In genomic region chr12:113844495-113845175, GRCh38 we compare ENCODE assay signal across 28 cellular contexts.
DNase-seq lines count a peak whose midpoint lies in the region; ATAC-seq and TF ChIP-seq lines count a peak whose summit lies in the region.
"Had no signal": no experiment of that assay in that cellular context is flagged by ENCODE, and none has a peak within 500 bp of the region (broad histone marks: within the 10 kb centered on the region; RNA-seq: fewer than 3 reads in every experiment).

No MANE protein-coding gene starts in this region.

- TF ChIP-seq CTCF in lower leg skin (IDR thresholded peaks at IDR 0.05), result no peak
- TF ChIP-seq CTCF in gastroesophageal sphincter (IDR thresholded peaks at IDR 0.05), result no peak

- no peak overlapping the region for H3K4me2 ChIP-seq in mesenchymal stem cell (ENCODE audit: low read length, poor library complexity, severe bottlenecking)
- H3K4me2 ChIP-seq: hepatocyte had no signal

- H2AK5ac ChIP-seq in mesenchymal stem cell (ENCODE audit: low read length, severe bottlenecking), result peak overlapping the region; percentile 24

- no peak overlapping the region for H3K14ac ChIP-seq in mesenchymal stem cell (ENCODE audit: low read length in 2 of 2)

- TF ChIP-seq EP300 in gastroesophageal sphincter (IDR thresholded peaks at IDR 0.05), result no peak

- H3K27ac ChIP-seq in mesenchymal stem cell (ENCODE audit: low read length, poor library complexity, severe bottlenecking) (no peak overlapping the region), gastroesophageal sphincter (no peak overlapping the region)
- H3K27ac ChIP-seq: adrenal gland, breast epithelium, coronary artery, esophagus muscularis mucosa, hepatocyte, transverse colon had no signal

- H3K27me3 ChIP-seq in mesenchymal stem cell (ENCODE audit: control insufficient read depth in 1 of 2, insufficient read depth in 1 of 2, low read length in 2 of 2) (no peaks in the 10 kb centered on the region), gastroesophageal sphincter (no peaks in the 10 kb centered on the region)
- H3K27me3 ChIP-seq: adrenal gland, breast epithelium, esophagus muscularis mucosa, hepatocyte, transverse colon had no signal

- H4K8ac ChIP-seq in mesenchymal stem cell (ENCODE audit: low read length), result no peak overlapping the region

- H2BK5ac ChIP-seq in mesenchymal stem cell (ENCODE audit: low read depth, low read length, poor library complexity, severe bottlenecking), result no peak overlapping the region

- no peak for ATAC-seq in gastroesophageal sphincter
- ATAC-seq: K562, mucosa of descending colon, SK-N-SH treated with all-trans-retinoic acid at 6 μM for 48 hours had no signal

- H3K9me3 ChIP-seq in mesenchymal stem cell (ENCODE audit: control insufficient read depth, low read length) (no peaks in the 10 kb centered on the region), gastroesophageal sphincter (no peaks in the 10 kb centered on the region)
- H3K9me3 ChIP-seq: adrenal gland, breast epithelium, esophagus muscularis mucosa, mucosa of descending colon, transverse colon had no signal

- H2BK15ac ChIP-seq in mesenchymal stem cell (ENCODE audit: low read depth, poor library complexity, severe bottlenecking), result no peak overlapping the region

- H2AFZ ChIP-seq in mesenchymal stem cell (ENCODE audit: low read depth, low read length), result no peak overlapping the region
- H2AFZ ChIP-seq: hepatocyte had no signal

- no peak overlapping the region for H3K23ac ChIP-seq in mesenchymal stem cell (ENCODE audit: low read length in 2 of 2)

- H4K91ac ChIP-seq in mesenchymal stem cell (ENCODE audit: low read length), result no peak overlapping the region

- no peak for TF ChIP-seq POLR2A in lower leg skin (IDR thresholded peaks at IDR 0.05)
- no peak for TF ChIP-seq POLR2A in gastroesophageal sphincter (IDR thresholded peaks at IDR 0.05)

- H3K4me1 ChIP-seq in mesenchymal stem cell (ENCODE audit: control insufficient read depth, insufficient read depth, low read depth, low read length), result peaks cover 26% of the 10 kb centered on the region
- H3K4me1 ChIP-seq in gastroesophageal sphincter, result peaks cover 0 to 10% (median 0%) of the 10 kb centered on the region in 3 donors
- H3K4me1 ChIP-seq: adrenal gland, breast epithelium, transverse colon had no signal

- H3K4me3 ChIP-seq in mesenchymal stem cell (ENCODE audit: insufficient read depth in 1 of 2, low read depth in 1 of 2, low read length in 2 of 2) (no peak overlapping the region), lower leg skin (ENCODE audit: low read depth, poor library complexity, severe bottlenecking) (no peak overlapping the region), gastroesophageal sphincter (no peak overlapping the region)
- H3K4me3 ChIP-seq: adrenal gland, breast epithelium, coronary artery, esophagus muscularis mucosa, hepatocyte, K562, mucosa of descending colon, transverse colon had no signal

- no peak overlapping the region for H2BK12ac ChIP-seq in mesenchymal stem cell (ENCODE audit: low read length in 2 of 2)

- no peak overlapping the region for H3K4ac ChIP-seq in mesenchymal stem cell (ENCODE audit: low read depth in 1 of 2, low read length in 2 of 2)

- H2BK120ac ChIP-seq in mesenchymal stem cell (ENCODE audit: low read depth, low read length), result no peak overlapping the region

- H3K18ac ChIP-seq in mesenchymal stem cell (ENCODE audit: low read depth in 1 of 2, low read length in 2 of 2), result no peak overlapping the region

- intact Hi-C loops in lower leg skin (cut with DNase I; ENCODE audit: low total_unique reads), result no loop called here

- 92% methylated on average over 29 of the region's 29 CpGs for WGBS in mesenchymal stem cell
- WGBS in lower leg skin, 2 donors, result 86 to 90% methylated on average over 28 to 29 of the region's 29 CpGs
- 83% methylated on average over 13 of the region's 29 CpGs; no CpG with 5 or more reads in 1 of the 2 donors for WGBS in gastroesophageal sphincter (ENCODE audit: low coverage in 1 of 2), 2 donors

- H3K9ac ChIP-seq in mesenchymal stem cell (ENCODE audit: low read length), result no peak overlapping the region

- H3K36me3 ChIP-seq in mesenchymal stem cell (ENCODE audit: control insufficient read depth in 1 of 2, insufficient read depth in 2 of 2, low read depth in 1 of 2, low read length in 2 of 2) (peaks cover 27 to 50% of the 10 kb centered on the region in 2 experiments), gastroesophageal sphincter (peaks cover 0 to 50% of the 10 kb centered on the region in 2 donors)
- H3K36me3 ChIP-seq: breast epithelium had no signal

- no peaks in the 10 kb centered on the region for H3K79me1 ChIP-seq in mesenchymal stem cell (replicated peaks; ENCODE audit: low read length, poor library complexity, severe bottlenecking)

- DNase-seq in DMS79 treated with DMSO at 0.1 percent for 48 hours (lab: John Stamatoyannopoulos, UW) (peak; percentile 78), NCI-H1092 (lab: John Stamatoyannopoulos, UW) (peak; percentile 55), NCI-H69 (lab: John Stamatoyannopoulos, UW) (peak; percentile 85), mesenchymal stem cell (no peak), lower leg skin (ENCODE audit: low spot score in 2 of 2) (no peak)
- no peak for DNase-seq in activated naive CD4-positive, alpha-beta T cell treated with Interleukin-2 at 50 U/mL for 16 hours
- DNase-seq: activated CD4-positive, alpha-beta T cell treated with anti-CD3 and anti-CD28 coated beads for 4 hours; activated naive CD4-positive, alpha-beta T cell; activated T-cell treated with anti-CD3 and anti-CD28 coated beads, Interleukin-2, amount 50 U/mL, for 24 hours; adrenal gland; CD4-positive, CD25-positive, alpha-beta regulatory T cell; DMS153; foreskin melanocyte; GDM1; immature natural killer cell; MM.1S; mucosa of descending colon; NCI-H2029 treated with DMSO at 0.1 percent for 48 hours; NCI-H526 treated with DMSO at 0.1 percent for 48 hours; stimulated activated CD8-positive, alpha-beta memory T cell treated with anti-CD3 and anti-CD28 coated beads, Interleukin-4, amount 100 ng/mL, for 48 hours; transverse colon had no signal

Comparison
In these comparisons a context has a peak if more than half of its experiments do, and no peak if none do; other contexts are left out.
1. DNase-seq: peak in DMS79 treated with DMSO at 0.1 percent for 48 hours (single experiment), NCI-H1092 (single experiment) and NCI-H69 (single experiment); none in mesenchymal stem cell (single experiment), activated naive CD4-positive, alpha-beta T cell treated with Interleukin-2 at 50 U/mL for 16 hours (single experiment) and lower leg skin (0 of 2).